8 cellular contexts compared by ENCODE assay signal in genomic region chr12:82627799-82628198, GRCh38. TPM values are rescaled to one million over a fixed set of nuclear protein-coding genes. Genes with fewer than 3 reads are reported as not detected.
DNase-seq lines count a peak whose midpoint lies in the region; ATAC-seq and TF ChIP-seq lines count a peak whose summit lies in the region.

No MANE protein-coding gene starts in this region.

- no peaks in the 10 kb centered on the region for H3K9me2 ChIP-seq in PC-3 (replicated peaks; ENCODE audit: low read length)

- TF ChIP-seq CTCF in GM12864 (IDR thresholded peaks at IDR 0.05; ENCODE audit: low read depth, low read length, missing control alignments) (peak; percentile 36), PC-3 (conservative IDR thresholded peaks at IDR 0.05; ENCODE audit: low read depth, low read length) (peak; percentile 88)

- CTCF ChIA-PET in PC-3 (lab: Charles Lee), result no interaction called here

- POLR2A ChIA-PET in PC-3 (lab: Charles Lee; ENCODE audit: unreplicated experiment), result interaction anchor here (0.5 kb wide), 1 partner anchor 102 kb away, joined by 4 read pairs; no protein-coding TSS in a partner anchor

- H3K36me3 Mint-ChIP-seq in activated T-cell treated with anti-CD3 and anti-CD28 coated beads, Interleukin-2, amount 50 U/mL, for 4 hours (ENCODE audit: insufficient read depth), result no peaks in the 10 kb centered on the region

- ATAC-seq in HG02642 (IDR thresholded peaks at IDR 0.05; ENCODE audit: poor library complexity, unreplicated experiment), result peak; percentile 53
- ATAC-seq in PC-3, result peak; percentile 93
- ATAC-seq in activated T-cell treated with anti-CD3 and anti-CD28 coated beads, Interleukin-2, amount 50 U/mL, for 4 hours, result no peak

- H3K27ac ChIP-seq in PC-3 (ENCODE audit: low read length), result no peak overlapping the region

- H3K4me2 ChIP-seq in PC-3 (ENCODE audit: low read length), result peak overlapping the region; percentile 44; the same call in 1 of the 2 replicates

- H3K4me1 ChIP-seq in PC-3 (ENCODE audit: insufficient read depth, low read length), result peaks cover 3% of the 10 kb centered on the region; the same call in 1 of the 2 replicates

- DNase-seq in GM12864 (ENCODE audit: low read depth) (no peak), PC-3 (peak; percentile 67), iPS DF 19.7 (ENCODE audit: low read depth, low spot score) (peak; percentile 25), RPMI8226 (no peak), DMS79 (lab: John Stamatoyannopoulos, UW) (no peak)
- DNase-seq in stimulated activated CD4-positive, alpha-beta T cell treated with anti-CD3 and anti-CD28 coated beads, Interleukin-4, amount 100 ng/mL, for 4 hours, result no peak
- no peak for DNase-seq in activated T-cell treated with anti-CD3 and anti-CD28 coated beads, Interleukin-2, amount 50 U/mL, for 4 hours

- H3K4me3 ChIP-seq in GM12864 (ENCODE audit: low read depth, low read length) (no peak overlapping the region), PC-3 (ENCODE audit: low read length) (no peak overlapping the region)

- H3K9me3 ChIP-seq in PC-3 (ENCODE audit: low read length), result no peaks in the 10 kb centered on the region

- H3K27me3 ChIP-seq in PC-3 (ENCODE audit: low read length), result no peaks in the 10 kb centered on the region

- H3K9ac ChIP-seq in PC-3 (ENCODE audit: low read length), result no peak overlapping the region

- H3K27me3 Mint-ChIP-seq in activated T-cell treated with anti-CD3 and anti-CD28 coated beads, Interleukin-2, amount 50 U/mL, for 4 hours (ENCODE audit: low read depth), result no peaks in the 10 kb centered on the region

- H3K4me3 Mint-ChIP-seq in activated T-cell treated with anti-CD3 and anti-CD28 coated beads, Interleukin-2, amount 50 U/mL, for 4 hours, result no peak overlapping the region

- no peaks in the 10 kb centered on the region for H3F3A ChIP-seq in PC-3 (ENCODE audit: low read length, unreplicated experiment)

- H3K9me3 Mint-ChIP-seq in activated T-cell treated with anti-CD3 and anti-CD28 coated beads, Interleukin-2, amount 50 U/mL, for 4 hours, result no peaks in the 10 kb centered on the region

- no TSS peak for BruUV-seq in PC-3 (replicated peaks; lab: Mats Ljungman, UMichigan)

- peak overlapping the region; percentile 70 for H2AFZ ChIP-seq in PC-3 (ENCODE audit: low read length)

- intact Hi-C loops in PC-3 (cut with micrococcal nuclease), result loop anchor here (1.0 kb wide), 2 partner anchors 100 to 243 kb away; no protein-coding TSS in a partner anchor

- H3K36me3 ChIP-seq in PC-3 (ENCODE audit: low read depth, low read length), result no peaks in the 10 kb centered on the region

- no peaks in the 10 kb centered on the region for H3K4me1 Mint-ChIP-seq in activated T-cell treated with anti-CD3 and anti-CD28 coated beads, Interleukin-2, amount 50 U/mL, for 4 hours (ENCODE audit: low read depth)

- no peaks in the 10 kb centered on the region for H4K20me1 ChIP-seq in PC-3 (ENCODE audit: low read length)

- no peaks in the 10 kb centered on the region for H3K79me2 ChIP-seq in PC-3 (ENCODE audit: low read length)

RNA-seq across cellular contexts. Expression of gene TMTC2, which starts 58.9 kb away (rescaled TPM):
- total RNA-seq in PC-3 (2014; rRNA removed), result 10.7 and 17.5 TPM in 2 replicates
- total RNA-seq in activated T-cell treated with anti-CD3 and anti-CD28 coated beads, Interleukin-2, amount 50 U/mL, for 4 hours, result 1 to 10 TPM in 2 of 3 donors, under 1 TPM in 1; 0.94 to 1.4 (median 1.0) TPM

Comparison
In these comparisons a context has a peak if more than half of its experiments do, and no peak if none do; other contexts are left out.
1. DNase-seq: peak in PC-3 (single experiment) and iPS DF 19.7 (single experiment); none in GM12864 (single experiment), stimulated activated CD4-positive, alpha-beta T cell treated with anti-CD3 and anti-CD28 coated beads, Interleukin-4, amount 100 ng/mL, for 4 hours (0 of 2), RPMI8226 (single experiment), activated T-cell treated with anti-CD3 and anti-CD28 coated beads, Interleukin-2, amount 50 U/mL, for 4 hours (single experiment) and DMS79 (single experiment).
2. ATAC-seq: peak in HG02642 (single experiment) and PC-3 (single experiment); none in activated T-cell treated with anti-CD3 and anti-CD28 coated beads, Interleukin-2, amount 50 U/mL, for 4 hours (0 of 2).